17 cellular contexts compared by ENCODE assay signal in the genomic region with DNA sequence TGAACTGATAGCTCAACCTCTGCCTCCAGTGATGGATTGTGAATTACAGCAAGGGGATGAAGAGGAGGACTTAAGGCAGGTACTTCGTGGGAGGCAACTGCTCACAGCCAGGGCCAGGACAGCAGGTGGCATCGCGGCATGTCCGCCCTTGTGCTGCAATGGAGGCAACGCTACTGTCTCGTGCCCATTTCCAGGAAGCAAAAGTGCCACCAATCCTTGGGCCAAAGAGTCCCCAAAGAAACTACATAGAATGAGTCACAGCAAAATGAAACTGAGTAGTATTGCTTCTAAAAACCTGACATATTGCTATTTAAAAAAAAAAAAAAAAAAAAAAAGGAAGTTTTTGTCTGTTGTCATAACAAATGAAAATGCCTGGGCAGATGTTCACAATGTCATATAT.
DNase-seq lines count a peak whose midpoint lies in the region; ATAC-seq, FAIRE-seq and TF ChIP-seq lines count a peak whose summit lies in the region.
"Had no signal": no experiment of that assay in that cellular context is flagged by ENCODE, and none has a peak within 500 bp of the region (broad histone marks: within the 10 kb centered on the region; RNA-seq: fewer than 3 reads in every experiment).

No MANE protein-coding gene starts in this region.

- peaks cover 15% of the 10 kb centered on the region for H3K4me1 Mint-ChIP-seq in memory B cell

- TF ChIP-seq CTCF in D721Med (IDR thresholded peaks at IDR 0.05; ENCODE audit: insufficient read depth, missing control alignments): no peak

- H3K9me3 Mint-ChIP-seq in memory B cell: no peaks in the 10 kb centered on the region
- H3K9me3 Mint-ChIP-seq: activated naive CD4-positive, alpha-beta T cell treated with anti-CD3 and anti-CD28 coated beads, Interleukin-2, amount 10 ng/mL, durations not matched to agents 7 days and 5 days; CD4-positive, CD25-positive, alpha-beta regulatory T cell; nephron progenitor cell had no signal

- no peak for DNase-seq in memory B cell (ENCODE audit: low spot score in 2 of 2)
- no peak for DNase-seq in islet precursor cell
- no peak for DNase-seq in D721Med (ENCODE audit: insufficient read length, low spot score)
- DNase-seq in NCI-H2196 treated with DMSO at 0.1 percent for 48 hours (lab: John Stamatoyannopoulos, UW; ENCODE audit: unreplicated experiment): no peak
- DNase-seq: activated CD4-positive, alpha-beta T cell treated with anti-CD3 and anti-CD28 coated beads for 4 hours; activated naive CD4-positive, alpha-beta T cell treated with anti-CD3 and anti-CD28 coated beads, Interleukin-2, amount 10 ng/mL, durations not matched to agents 7 days and 5 days; CD4-positive, CD25-positive, alpha-beta regulatory T cell; central memory CD4-positive, alpha-beta T cell; GDM1; HCEC 1CT; heart left ventricle; nephron progenitor cell; tibial artery had no signal

- ATAC-seq in GM18861 (IDR thresholded peaks at IDR 0.05; ENCODE audit: unreplicated experiment): peak; percentile 47
- ATAC-seq in GM21529 (IDR thresholded peaks at IDR 0.05; ENCODE audit: unreplicated experiment): peak; percentile 65
- peak; percentile 63 for ATAC-seq in HG03442 (IDR thresholded peaks at IDR 0.05; ENCODE audit: unreplicated experiment)
- ATAC-seq in memory B cell (ENCODE audit: low read depth): peak; percentile 10
- ATAC-seq: heart left ventricle, left lobe of liver had no signal

- no peak for FAIRE-seq in D721Med (lab: Jason Lieb, UNC)

- H3K4me3 Mint-ChIP-seq in memory B cell: no peak overlapping the region
- H3K4me3 Mint-ChIP-seq: activated naive CD4-positive, alpha-beta T cell treated with anti-CD3 and anti-CD28 coated beads, Interleukin-2, amount 10 ng/mL, durations not matched to agents 7 days and 5 days; CD4-positive, CD25-positive, alpha-beta regulatory T cell; nephron progenitor cell had no signal

- peaks cover 7% of the 10 kb centered on the region for H3K36me3 Mint-ChIP-seq in memory B cell

- H3K27me3 Mint-ChIP-seq in memory B cell: no peaks in the 10 kb centered on the region
- H3K27me3 Mint-ChIP-seq: activated naive CD4-positive, alpha-beta T cell treated with anti-CD3 and anti-CD28 coated beads, Interleukin-2, amount 10 ng/mL, durations not matched to agents 7 days and 5 days; CD4-positive, CD25-positive, alpha-beta regulatory T cell had no signal

- no peak overlapping the region for H3K27ac Mint-ChIP-seq in memory B cell
- H3K27ac Mint-ChIP-seq: activated naive CD4-positive, alpha-beta T cell treated with anti-CD3 and anti-CD28 coated beads, Interleukin-2, amount 10 ng/mL, durations not matched to agents 7 days and 5 days; CD4-positive, CD25-positive, alpha-beta regulatory T cell had no signal

Comparison
In these comparisons a context has a peak if more than half of its experiments do, and no peak if none do; other contexts are left out.
1. ATAC-seq: peak in every context shown above with its lines; median percentile 65 in GM21529; 63 in HG03442; 47 in GM18861; 10 in memory B cell.